ENCODE assay signal across 11 cellular contexts in the genomic region with DNA sequence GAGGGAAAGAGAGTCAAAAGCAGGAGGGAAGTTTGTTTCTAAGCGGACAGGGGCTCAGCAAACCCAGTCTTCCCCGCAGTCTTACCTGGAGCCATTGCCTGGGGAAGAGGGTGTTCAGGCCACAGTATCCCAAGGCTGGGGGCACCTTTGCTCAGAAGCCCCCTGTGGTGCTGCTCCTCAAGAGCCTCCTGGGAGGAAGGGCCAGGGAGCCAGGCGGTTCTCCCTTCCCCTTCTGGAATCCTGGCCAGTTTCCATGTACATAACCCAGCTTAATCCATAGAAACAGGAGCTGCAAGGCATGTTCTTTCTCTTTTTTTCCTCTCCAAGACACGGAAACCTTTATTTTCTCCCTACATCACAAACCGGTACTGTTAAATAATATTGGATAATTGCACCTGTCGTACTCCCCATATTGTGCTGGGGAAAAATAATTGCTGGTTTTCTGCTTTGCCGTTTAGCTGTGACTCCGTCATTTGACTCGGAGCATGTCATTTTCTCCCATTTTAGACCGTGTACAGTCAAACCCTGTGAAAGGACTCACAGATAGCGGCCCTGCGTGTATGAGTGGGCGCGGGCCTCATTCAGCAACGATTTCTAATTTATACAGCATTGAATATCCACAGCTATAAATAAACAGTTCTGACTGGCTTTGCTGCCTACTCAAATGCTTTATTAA.
DNase-seq lines count a peak whose midpoint lies in the region; ATAC-seq, FAIRE-seq and TF ChIP-seq lines count a peak whose summit lies in the region.
"Had no signal": no experiment of that assay in that cellular context is flagged by ENCODE, and none has a peak within 500 bp of the region (broad histone marks: within the 10 kb centered on the region; RNA-seq: fewer than 3 reads in every experiment).

No MANE protein-coding gene starts in this region.

- ATAC-seq in activated CD4-positive, alpha-beta T cell treated with anti-CD3 and anti-CD28 coated beads for 36 hours: peak; percentile 42
- no peak for ATAC-seq in stimulated activated naive B cell treated with anti-CD40 and anti-IgM and Interleukin-4, amounts not matched to agents 10 μg/mL and 1 μg/mL and 100 μg/mL, for 72 hours (replicated peaks)
- ATAC-seq in body of pancreas (no peak), HepG2 (no peak)

- H4K20me1 ChIP-seq in HepG2 (ENCODE audit: insufficient read depth, low read length): no peaks in the 10 kb centered on the region

- TF ChIP-seq EP300 in HepG2 (IDR thresholded peaks at IDR 0.05; ENCODE audit: low read depth in 2 of 2, low read length in 2 of 2): no peak
- no peak for TF ChIP-seq EP300 in HepG2 (CRISPR knock-in tag; IDR thresholded peaks at IDR 0.05; ENCODE audit: borderline replicate concordance)

- in situ Hi-C loops in HepG2 (cut with HindIII; ENCODE audit: extremely low pct_ligation_motif_present, low pct_unique_long_range_greater_than_20kb): no loop called here

- H3K36me3 ChIP-seq in body of pancreas (replicated peaks in 1 of 2; ENCODE audit: insufficient read depth in 1 of 2, low read depth in 2 of 2): no peaks in the 10 kb centered on the region
- H3K36me3 ChIP-seq in HepG2 (replicated peaks in 1 of 2; ENCODE audit: control insufficient read depth in 1 of 2, insufficient read depth in 2 of 2, low read length in 2 of 2): no peaks in the 10 kb centered on the region
- H3K36me3 ChIP-seq: heart right ventricle, MG63 had no signal

- H3K27ac ChIP-seq in body of pancreas (no peak overlapping the region), HepG2 (ENCODE audit: extremely low read length, insufficient read depth, low read length) (no peak overlapping the region)

- POLR2A ChIA-PET in activated CD4-positive, alpha-beta T cell treated with anti-CD3 and anti-CD28 coated beads for 36 hours (lab: Charles Lee): interaction anchor here (0.7 to 4.1 kb wide), 10 partner anchors 12 to 530 kb away, joined by 3 to 60 read pairs (median 4); no protein-coding TSS in a partner anchor
- POLR2A ChIA-PET in activated CD4-positive, alpha-beta memory T cell treated with anti-CD3 and anti-CD28 coated beads, Interleukin-2, amount 10 ng/mL, durations not matched to agents 7 days and 5 days (lab: Charles Lee): interaction anchor here (0.8 to 3.9 kb wide), 6 partner anchors 12 to 1016 kb away, joined by 3 to 30 read pairs (median 6); a partner anchor contains a TSS
- POLR2A ChIA-PET in HepG2 (lab: Yijun Ruan, JAX): no interaction called here

- FAIRE-seq in HepG2 (lab: Jason Lieb, UNC): no peak

- no peak overlapping the region for H2AFZ ChIP-seq in HepG2 (ENCODE audit: low read length)

- H3K4me3 Mint-ChIP-seq in activated CD4-positive, alpha-beta T cell treated with anti-CD3 and anti-CD28 coated beads for 36 hours: peak overlapping the region; percentile 75
- no peak overlapping the region for H3K4me3 Mint-ChIP-seq in activated CD4-positive, alpha-beta memory T cell treated with anti-CD3 and anti-CD28 coated beads, Interleukin-2, amount 10 ng/mL, durations not matched to agents 7 days and 5 days
- peak overlapping the region in 1 of 2 donors; percentile 30 for H3K4me3 Mint-ChIP-seq in stimulated activated naive B cell treated with anti-CD40 and anti-IgM and Interleukin-4, amounts not matched to agents 10 μg/mL and 1 μg/mL and 100 μg/mL, for 72 hours
- H3K4me3 Mint-ChIP-seq: neural crest cell had no signal

- peaks cover 17% of the 10 kb centered on the region for H3K9me3 Mint-ChIP-seq in activated CD4-positive, alpha-beta T cell treated with anti-CD3 and anti-CD28 coated beads for 36 hours (ENCODE audit: low read depth)
- no peaks in the 10 kb centered on the region for H3K9me3 Mint-ChIP-seq in activated CD4-positive, alpha-beta memory T cell treated with anti-CD3 and anti-CD28 coated beads, Interleukin-2, amount 10 ng/mL, durations not matched to agents 7 days and 5 days
- peaks cover 0 to 3% of the 10 kb centered on the region in 2 donors for H3K9me3 Mint-ChIP-seq in stimulated activated naive B cell treated with anti-CD40 and anti-IgM and Interleukin-4, amounts not matched to agents 10 μg/mL and 1 μg/mL and 100 μg/mL, for 72 hours

- WGBS in body of pancreas, 2 donors: 82% methylated on average over 15 of the region's 15 CpGs
- WGBS in HepG2 (ENCODE audit: low lambda C conversion rate): 59% methylated on average over 15 of the region's 15 CpGs

- no peaks in the 10 kb centered on the region for H3K27me3 ChIP-seq in body of pancreas
- H3K27me3 ChIP-seq in HepG2 (ENCODE audit: control insufficient read depth in 1 of 2, insufficient read depth in 2 of 2, low read length in 2 of 2): peaks cover 0 to 6% of the 10 kb centered on the region in 2 experiments; a peak in 2 of 5 replicates
- H3K27me3 ChIP-seq: heart right ventricle, MG63 had no signal

- H3K9me3 ChIP-seq in body of pancreas (no peaks in the 10 kb centered on the region), HepG2 (ENCODE audit: low read length) (no peaks in the 10 kb centered on the region)
- H3K9me3 ChIP-seq: heart right ventricle had no signal

- peaks cover 80% of the 10 kb centered on the region for H3K4me1 Mint-ChIP-seq in activated CD4-positive, alpha-beta T cell treated with anti-CD3 and anti-CD28 coated beads for 36 hours
- peaks cover 54% of the 10 kb centered on the region for H3K4me1 Mint-ChIP-seq in activated CD4-positive, alpha-beta memory T cell treated with anti-CD3 and anti-CD28 coated beads, Interleukin-2, amount 10 ng/mL, durations not matched to agents 7 days and 5 days
- peaks cover 50 to 71% of the 10 kb centered on the region in 2 donors for H3K4me1 Mint-ChIP-seq in stimulated activated naive B cell treated with anti-CD40 and anti-IgM and Interleukin-4, amounts not matched to agents 10 μg/mL and 1 μg/mL and 100 μg/mL, for 72 hours
- H3K4me1 Mint-ChIP-seq: neural crest cell had no signal

- H3K4me3 ChIP-seq in body of pancreas (no peak overlapping the region), HepG2 (replicated peaks in 1 of 3; ENCODE audit: insufficient read depth in 1 of 3, low read depth in 2 of 3, low read length in 3 of 3) (no peak overlapping the region)
- H3K4me3 ChIP-seq: heart right ventricle, MG63 had no signal

- TF ChIP-seq RAD21 in HepG2 (CRISPR knock-in tag; IDR thresholded peaks at IDR 0.05): no peak

- H3K27ac Mint-ChIP-seq in activated CD4-positive, alpha-beta T cell treated with anti-CD3 and anti-CD28 coated beads for 36 hours: peak overlapping the region; percentile 100
- peak overlapping the region; percentile 68 for H3K27ac Mint-ChIP-seq in activated CD4-positive, alpha-beta memory T cell treated with anti-CD3 and anti-CD28 coated beads, Interleukin-2, amount 10 ng/mL, durations not matched to agents 7 days and 5 days
- peak overlapping the region; percentile 90 for H3K27ac Mint-ChIP-seq in stimulated activated naive B cell treated with anti-CD40 and anti-IgM and Interleukin-4, amounts not matched to agents 10 μg/mL and 1 μg/mL and 100 μg/mL, for 72 hours

- H3K27me3 Mint-ChIP-seq in activated CD4-positive, alpha-beta T cell treated with anti-CD3 and anti-CD28 coated beads for 36 hours: no peaks in the 10 kb centered on the region
- H3K27me3 Mint-ChIP-seq in activated CD4-positive, alpha-beta memory T cell treated with anti-CD3 and anti-CD28 coated beads, Interleukin-2, amount 10 ng/mL, durations not matched to agents 7 days and 5 days: no peaks in the 10 kb centered on the region
- H3K27me3 Mint-ChIP-seq in stimulated activated naive B cell treated with anti-CD40 and anti-IgM and Interleukin-4, amounts not matched to agents 10 μg/mL and 1 μg/mL and 100 μg/mL, for 72 hours: no peaks in the 10 kb centered on the region

- no peak for TF ChIP-seq POLR2A in body of pancreas (IDR thresholded peaks at IDR 0.05)
- no peak for TF ChIP-seq POLR2A in HepG2 (IDR thresholded peaks at IDR 0.05; ENCODE audit: insufficient read depth in 1 of 2, low read depth in 2 of 2, low read length in 2 of 2)

- H3K9ac ChIP-seq in HepG2 (ENCODE audit: insufficient read depth, low read depth, low read length): no peak overlapping the region

- TF ChIP-seq CTCF in body of pancreas (IDR thresholded peaks at IDR 0.05) (no peak), HepG2 (CRISPR knock-in tag; IDR thresholded peaks at IDR 0.05) (no peak)

- CTCF ChIA-PET in activated CD4-positive, alpha-beta T cell treated with anti-CD3 and anti-CD28 coated beads for 36 hours (lab: Charles Lee): interaction anchor here (0.7 to 5.4 kb wide), 7 partner anchors 10 to 353 kb away, joined by 3 to 35 read pairs (median 6); no protein-coding TSS in a partner anchor
- CTCF ChIA-PET in activated CD4-positive, alpha-beta memory T cell treated with anti-CD3 and anti-CD28 coated beads, Interleukin-2, amount 10 ng/mL, durations not matched to agents 7 days and 5 days (lab: Charles Lee): interaction anchor here (2.1 kb wide), 1 partner anchor 12 kb away, joined by 10 read pairs; no protein-coding TSS in a partner anchor
- CTCF ChIA-PET in HepG2 (lab: Yijun Ruan, JAX; ENCODE audit: low intra/inter-chr PET ratio, low total read pairs): no interaction called here

- no peak overlapping the region for H3K4me2 ChIP-seq in HepG2 (ENCODE audit: low read depth, low read length)

- H3K36me3 Mint-ChIP-seq in activated CD4-positive, alpha-beta T cell treated with anti-CD3 and anti-CD28 coated beads for 36 hours (ENCODE audit: low read depth): peaks cover 45% of the 10 kb centered on the region
- H3K36me3 Mint-ChIP-seq in activated CD4-positive, alpha-beta memory T cell treated with anti-CD3 and anti-CD28 coated beads, Interleukin-2, amount 10 ng/mL, durations not matched to agents 7 days and 5 days (ENCODE audit: low read depth): no peaks in the 10 kb centered on the region
- H3K36me3 Mint-ChIP-seq in stimulated activated naive B cell treated with anti-CD40 and anti-IgM and Interleukin-4, amounts not matched to agents 10 μg/mL and 1 μg/mL and 100 μg/mL, for 72 hours: peaks cover 31 to 36% of the 10 kb centered on the region in 2 donors

- H3K4me1 ChIP-seq in body of pancreas (no peaks in the 10 kb centered on the region), HepG2 (ENCODE audit: insufficient read depth, low read length) (no peaks in the 10 kb centered on the region)

- BruUV-seq in HepG2 (replicated peaks; lab: Mats Ljungman, UMichigan): no TSS peak

- peak; percentile 79 for DNase-seq in activated CD4-positive, alpha-beta T cell treated with anti-CD3 and anti-CD28 coated beads for 36 hours
- no peak for DNase-seq in activated CD4-positive, alpha-beta T cell treated with anti-CD3 and anti-CD28 coated beads, Interleukin-2, amount 50 U/mL, for 4 hours
- DNase-seq in activated CD4-positive, alpha-beta memory T cell treated with anti-CD3 and anti-CD28 coated beads, Interleukin-2, amount 10 ng/mL, durations not matched to agents 7 days and 5 days: no peak
- peak; percentile 29 for DNase-seq in hepatic stellate cell (ENCODE audit: low spot score)
- no peak for DNase-seq in stimulated activated naive B cell treated with anti-CD40 and anti-IgM and Interleukin-4, amounts not matched to agents 10 μg/mL and 1 μg/mL and 100 μg/mL, for 72 hours
- no peak for DNase-seq in body of pancreas
- DNase-seq in HepG2 (ENCODE audit: low spot score): no peak
- DNase-seq in ecto neural progenitor cell (ENCODE audit: low spot score): no peak
- DNase-seq: heart right ventricle, MG63 had no signal

- intact Hi-C loops in activated CD4-positive, alpha-beta T cell treated with anti-CD3 and anti-CD28 coated beads for 36 hours (cut with DNase I, micrococcal nuclease): loop anchor here (1.0 to 10.0 kb wide), 13 partner anchors 18 to 1744 kb away; no protein-coding TSS in a partner anchor
- intact Hi-C loops in body of pancreas (cut with DNase I) (no loop called here), HepG2 (cut with micrococcal nuclease; ENCODE audit: unreplicated experiment) (loop anchor here (10.0 kb wide), 1 partner anchor 104 kb away; no protein-coding TSS in a partner anchor)

- H3K79me2 ChIP-seq in HepG2 (ENCODE audit: insufficient read depth, low read length): no peaks in the 10 kb centered on the region

Comparison
In these comparisons a context has a peak if more than half of its experiments do, and no peak if none do; other contexts are left out.
1. DNase-seq: peak in activated CD4-positive, alpha-beta T cell treated with anti-CD3 and anti-CD28 coated beads for 36 hours (single experiment) and hepatic stellate cell (single experiment); none in activated CD4-positive, alpha-beta T cell treated with anti-CD3 and anti-CD28 coated beads, Interleukin-2, amount 50 U/mL, for 4 hours (0 of 2), activated CD4-positive, alpha-beta memory T cell treated with anti-CD3 and anti-CD28 coated beads, Interleukin-2, amount 10 ng/mL, durations not matched to agents 7 days and 5 days (single experiment), stimulated activated naive B cell treated with anti-CD40 and anti-IgM and Interleukin-4, amounts not matched to agents 10 μg/mL and 1 μg/mL and 100 μg/mL, for 72 hours (single experiment), body of pancreas (0 of 4), HepG2 (single experiment) and ecto neural progenitor cell (single experiment).
2. Peak in every context shown above with its lines, with median percentiles within 50 percentile points of each other: H3K27ac Mint-ChIP-seq.